Comparison of ENCODE assay signal across 2 cellular contexts in genomic region chr19:43341098-43341497, GRCh38. TPM values are rescaled to one million over a fixed set of nuclear protein-coding genes. Genes with fewer than 3 reads are reported as not detected.
"Had no signal": no experiment of that assay in that cellular context is flagged by ENCODE, and none has a peak within 500 bp of the region (broad histone marks: within the 10 kb centered on the region; RNA-seq: fewer than 3 reads in every experiment).

No MANE protein-coding gene starts in this region.

RNA-seq across cellular contexts. Expression of gene CD177, which starts 12.4 kb away (rescaled TPM):
- total RNA-seq: ureter, vagina had no signal
